In the genomic region with DNA sequence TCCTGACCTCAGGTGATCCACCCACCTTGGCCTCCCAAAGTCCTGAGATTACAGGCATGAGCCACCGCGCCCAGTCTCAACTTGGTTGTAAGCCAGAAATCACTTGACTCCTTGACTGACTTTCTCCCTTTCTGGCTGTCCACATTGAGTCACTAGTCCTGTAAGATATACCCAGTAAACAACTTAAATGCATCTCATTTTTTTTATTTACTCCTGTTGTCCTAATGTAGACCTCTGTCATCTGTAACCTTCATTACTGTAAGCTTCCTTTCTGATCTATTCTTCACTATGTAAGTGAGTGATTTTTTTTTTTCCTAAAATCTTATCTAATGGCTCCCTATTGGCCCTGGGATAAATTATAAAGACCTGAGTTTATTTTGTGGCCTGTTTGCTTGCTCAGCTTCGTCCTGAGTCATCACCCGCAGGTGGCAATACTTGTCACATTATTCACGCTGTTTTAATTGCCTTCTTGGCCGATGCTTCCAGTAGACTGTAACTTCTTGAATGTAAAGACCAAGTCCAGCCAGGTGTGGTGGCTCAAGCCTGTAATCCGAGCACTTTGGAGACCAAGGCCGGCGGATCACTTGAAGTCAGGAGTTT, we compare ENCODE assay signal across 10 cellular contexts. TPM values are rescaled to one million over a fixed set of nuclear protein-coding genes. Genes with fewer than 3 reads are reported as not detected.
DNase-seq lines count a peak whose midpoint lies in the region; ATAC-seq and TF ChIP-seq lines count a peak whose summit lies in the region.
"Had no signal": no experiment of that assay in that cellular context is flagged by ENCODE, and none has a peak within 500 bp of the region (broad histone marks: within the 10 kb centered on the region; RNA-seq: fewer than 3 reads in every experiment).

No MANE protein-coding gene starts in this region.

- in situ Hi-C loops in GM23248 (cut with MboI), result no loop called here

- peaks cover 100% of the 10 kb centered on the region for H3K79me2 ChIP-seq in GM23248 (ENCODE audit: insufficient read depth)
- H3K79me2 ChIP-seq in trophoblast cell (ENCODE audit: control insufficient read depth, insufficient read depth, low read length, poor library complexity), result peaks cover 13% of the 10 kb centered on the region

- no peak overlapping the region for H3K14ac ChIP-seq in trophoblast cell (ENCODE audit: low read length)

- no peaks in the 10 kb centered on the region for H3K9me3 Mint-ChIP-seq in endodermal cell

- peaks cover 5% of the 10 kb centered on the region; the same call in 1 of the 2 replicates for H3K36me3 ChIP-seq in GM23248 (ENCODE audit: low read depth)
- peaks cover 51% of the 10 kb centered on the region for H3K36me3 ChIP-seq in endodermal cell (ENCODE audit: control insufficient read depth, insufficient read depth, low read length)
- peaks cover 9 to 10% of the 10 kb centered on the region in 2 experiments for H3K36me3 ChIP-seq in trophoblast cell (ENCODE audit: control insufficient read depth in 1 of 2, insufficient read depth in 2 of 2, low read length in 2 of 2)

- H3F3A ChIP-seq in GM23248 (ENCODE audit: insufficient read depth), result peaks cover 6% of the 10 kb centered on the region; the same call in 1 of the 2 replicates

- no peak overlapping the region for H3K18ac ChIP-seq in trophoblast cell (ENCODE audit: low read length)

- WGBS in GM23248 (ENCODE audit: low coverage in 1 of 2, low lambda C conversion rate in 2 of 2, missing lambda C conversion rate in 2 of 2), 2 experiments, result 89 to 92% methylated on average over 9 of the region's 9 CpGs
- 79 to 81% methylated on average over 7 to 9 of the region's 9 CpGs for WGBS in endodermal cell (ENCODE audit: insufficient coverage in 1 of 2, insufficient read length in 1 of 2), 2 experiments
- no CpG with 5 or more reads among the region's 9 CpGs for WGBS in trophoblast cell (ENCODE audit: extremely low coverage, insufficient coverage, insufficient read length)

- no peak overlapping the region for H3K23ac ChIP-seq in trophoblast cell (ENCODE audit: low read length)

- H3K36me3 Mint-ChIP-seq in endodermal cell (ENCODE audit: low read depth), result peaks cover 26% of the 10 kb centered on the region

- peak overlapping the region; percentile 75 for H3K27ac Mint-ChIP-seq in endodermal cell

- H3K4me1 Mint-ChIP-seq in endodermal cell, result peaks cover 35% of the 10 kb centered on the region

- H3K4me2 ChIP-seq in GM23248 (ENCODE audit: unreplicated experiment) (no peak overlapping the region), trophoblast cell (ENCODE audit: low read length) (no peak overlapping the region)

- ATAC-seq in GM18511 (IDR thresholded peaks at IDR 0.05; ENCODE audit: unreplicated experiment), result no peak

- H3K27ac ChIP-seq in GM23248 (no peak overlapping the region), endodermal cell (ENCODE audit: low read depth, low read length) (no peak overlapping the region), trophoblast cell (ENCODE audit: low read depth, low read length) (no peak overlapping the region)
- H3K27ac ChIP-seq: right atrium auricular region had no signal

- H4K20me1 ChIP-seq in GM23248 (ENCODE audit: insufficient read depth), result peaks cover 73% of the 10 kb centered on the region

- no peak overlapping the region for H2AK5ac ChIP-seq in trophoblast cell (ENCODE audit: low read length)

- no peak overlapping the region for H4K91ac ChIP-seq in trophoblast cell (ENCODE audit: low read depth, low read length)

- H2BK5ac ChIP-seq in trophoblast cell (ENCODE audit: low read depth, low read length, poor library complexity), result no peak overlapping the region

- TF ChIP-seq CTCF in endodermal cell (conservative IDR thresholded peaks at IDR 0.05), result no peak

- H3K9ac ChIP-seq in GM23248 (no peak overlapping the region), endodermal cell (ENCODE audit: extremely low read depth, low read length, poor library complexity, severe bottlenecking) (no peak overlapping the region), trophoblast cell (ENCODE audit: low read length) (no peak overlapping the region)

- H2BK120ac ChIP-seq in trophoblast cell (ENCODE audit: insufficient read depth, low read length, poor library complexity), result no peak overlapping the region

- no peaks in the 10 kb centered on the region for H3K9me2 ChIP-seq in GM23248 (ENCODE audit: insufficient read depth)

- H3K27me3 ChIP-seq in GM23248 (replicated peaks; ENCODE audit: insufficient read depth) (no peaks in the 10 kb centered on the region), endodermal cell (ENCODE audit: control insufficient read depth, insufficient read depth, low read length, poor library complexity, severe bottlenecking) (no peaks in the 10 kb centered on the region), trophoblast cell (ENCODE audit: insufficient read depth, low read length) (no peaks in the 10 kb centered on the region)
- H3K27me3 ChIP-seq: right atrium auricular region had no signal

- no peaks in the 10 kb centered on the region for H3K27me3 Mint-ChIP-seq in endodermal cell (ENCODE audit: insufficient read depth)

- no peak overlapping the region for H2BK12ac ChIP-seq in trophoblast cell (ENCODE audit: low read length)

- H2AFZ ChIP-seq in GM23248 (no peak overlapping the region), trophoblast cell (ENCODE audit: insufficient read depth, low read length, poor library complexity) (no peak overlapping the region)

- no peaks in the 10 kb centered on the region for H3K79me1 ChIP-seq in trophoblast cell (ENCODE audit: low read length)

- H3K4me1 ChIP-seq in GM23248 (ENCODE audit: insufficient read depth) (peaks cover 4% of the 10 kb centered on the region; the same call in 1 of the 2 replicates), endodermal cell (ENCODE audit: control insufficient read depth, insufficient read depth, low read length) (peaks cover 9% of the 10 kb centered on the region), trophoblast cell (ENCODE audit: control insufficient read depth in 1 of 2, insufficient read depth in 2 of 2, low read length in 2 of 2) (peaks cover 6 to 11% of the 10 kb centered on the region in 2 experiments)

- H3K4me3 ChIP-seq in GM23248 (no peak overlapping the region), endodermal cell (ENCODE audit: low read length) (no peak overlapping the region), trophoblast cell (ENCODE audit: low read depth, low read length) (no peak overlapping the region)
- H3K4me3 ChIP-seq: right atrium auricular region had no signal

- no peak overlapping the region for H4K8ac ChIP-seq in trophoblast cell (ENCODE audit: low read depth, low read length)

- no peak overlapping the region for H4K12ac ChIP-seq in trophoblast cell (ENCODE audit: low read depth, low read length)

- peak overlapping the region; percentile 52 for H3K4ac ChIP-seq in trophoblast cell (ENCODE audit: low read depth, low read length)

- H3K4me3 Mint-ChIP-seq in endodermal cell, result no peak overlapping the region

- H3K9me3 ChIP-seq in GM23248 (ENCODE audit: low read depth), result no peaks in the 10 kb centered on the region
- no peaks in the 10 kb centered on the region for H3K9me3 ChIP-seq in endodermal cell (ENCODE audit: control insufficient read depth, low read length)
- H3K9me3 ChIP-seq in trophoblast cell (ENCODE audit: insufficient read depth, low read depth, low read length), result no peaks in the 10 kb centered on the region
- H3K9me3 ChIP-seq: right atrium auricular region had no signal

- DNase-seq in GM23248 (peak; percentile 12), NCI-H2107 treated with DMSO at 0.1 percent for 48 hours (lab: John Stamatoyannopoulos, UW; ENCODE audit: unreplicated experiment) (peak; percentile 34), endodermal cell (peak; percentile 82), trophoblast cell (peak; percentile 94 to 98), activated gamma-delta T cell treated with Interleukin-2 at 50 U/mL for 16 hours (no peak), midbrain (lab: John Stamatoyannopoulos, UW) (no peak)
- DNase-seq: activated CD8-positive, alpha-beta memory T cell treated with anti-CD3 and anti-CD28 coated beads, Interleukin-2, amount 50 U/mL, for 4 hours; NCI-H446 treated with DMSO at 0.1 percent for 48 hours had no signal

RNA-seq across cellular contexts. Expression of gene PAFAH1B1, which starts 41.0 kb away (rescaled TPM):
- total RNA-seq in GM23248 (2014; rRNA removed; shearing (Covaris generic)), result 76.4 and 88.7 TPM in 2 replicates
- polyA plus RNA-seq in GM23248 (2016; fragmentation: Nextera tagmentation; extraction: Ambion mirVana), result 32.5 and 39.3 TPM in 2 replicates
- total RNA-seq in endodermal cell, result 100 to 1,000 TPM; 157 to 200 TPM
- 177 TPM for polyA plus RNA-seq in endodermal cell (2013, experiment 1 of 2)
- 172 TPM for polyA plus RNA-seq in endodermal cell (2013, experiment 2 of 2)
- 134 and 136 TPM in 2 replicates for polyA plus RNA-seq in trophoblast cell (2013)

Comparison
In these comparisons a context has a peak if more than half of its experiments do, and no peak if none do; other contexts are left out.
1. DNase-seq: peak in GM23248 (single experiment), NCI-H2107 treated with DMSO at 0.1 percent for 48 hours (single experiment), endodermal cell (single experiment) and trophoblast cell (2 of 2); none in activated gamma-delta T cell treated with Interleukin-2 at 50 U/mL for 16 hours (single experiment) and midbrain (single experiment).